In the genomic region with DNA sequence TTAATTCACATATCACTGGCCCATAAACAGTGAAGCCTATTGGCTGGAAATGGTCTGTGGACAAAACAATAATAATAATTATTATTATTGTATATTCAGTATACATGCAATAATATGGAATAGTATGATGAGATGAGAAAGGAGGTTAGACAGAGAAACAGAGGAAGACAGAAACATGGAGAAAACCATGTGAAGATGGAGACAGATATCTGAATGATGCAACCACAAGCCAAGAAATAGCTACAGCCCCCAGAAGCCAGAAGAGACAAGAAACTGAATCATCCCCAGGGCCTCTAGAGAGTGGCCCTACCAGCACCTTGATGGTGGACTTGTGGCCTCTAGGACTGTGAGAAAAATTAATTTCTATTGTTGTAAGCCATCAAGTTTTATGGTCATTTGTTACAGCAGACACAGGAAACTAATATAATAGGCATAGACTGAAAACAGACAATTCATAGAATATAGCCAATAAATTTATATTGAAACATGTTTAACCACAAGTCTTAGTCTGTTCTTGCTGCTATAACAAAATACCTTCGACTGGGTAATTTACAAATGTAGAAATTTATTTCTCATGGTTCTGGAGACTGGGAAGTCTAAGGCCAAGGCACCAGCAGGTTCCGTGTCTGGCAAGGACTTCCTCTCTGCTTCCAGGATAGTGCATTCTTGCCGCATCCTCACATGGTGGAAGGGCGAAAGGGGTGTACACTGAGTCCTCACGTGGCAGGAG, we compare ENCODE assay signal across 27 cellular contexts.
"Had no signal": no experiment of that assay in that cellular context is flagged by ENCODE, and none has a peak within 500 bp of the region (broad histone marks: within the 10 kb centered on the region; RNA-seq: fewer than 3 reads in every experiment).

No MANE protein-coding gene starts in this region.

- H3K27ac ChIP-seq: colonic mucosa, coronary artery, dorsolateral prefrontal cortex, epithelial cell of prostate, esophagus muscularis mucosa, esophagus squamous epithelium, foreskin keratinocyte, gastrocnemius medialis, gastroesophageal sphincter, heart left ventricle, heart right ventricle had no signal

- H3K4me3 ChIP-seq: colonic mucosa, coronary artery, dorsolateral prefrontal cortex, esophagus muscularis mucosa, esophagus squamous epithelium, gastrocnemius medialis, gastroesophageal sphincter, heart left ventricle, heart right ventricle had no signal

- H3K9me3 ChIP-seq: colonic mucosa, esophagus muscularis mucosa, esophagus squamous epithelium, gastrocnemius medialis, gastroesophageal sphincter, heart left ventricle, heart right ventricle had no signal

- H3K27me3 ChIP-seq: colonic mucosa, dorsolateral prefrontal cortex, esophagus muscularis mucosa, gastrocnemius medialis had no signal

- FAIRE-seq: colon, endometrium, endothelial cell of umbilical vein, frontal cortex had no signal

- H3K4me1 ChIP-seq: colonic mucosa, esophagus squamous epithelium, foreskin keratinocyte, gastroesophageal sphincter, heart left ventricle, heart right ventricle had no signal

- ATAC-seq: effector memory CD8-positive, alpha-beta T cell; esophagus mucosa; foreskin keratinocyte; gastrocnemius medialis; gastroesophageal sphincter; heart left ventricle; heart right ventricle had no signal

- DNase-seq: colonic mucosa; cortex of kidney; dermis blood vessel endothelial cell; dorsolateral prefrontal cortex; effector CD4-positive, alpha-beta T cell; effector CD8-positive, alpha-beta T cell; effector memory CD4-positive, alpha-beta T cell; effector memory CD8-positive, alpha-beta T cell; endodermal cell; esophagus squamous epithelium; foreskin fibroblast; foreskin keratinocyte; foreskin melanocyte; gastrocnemius medialis; glutamatergic neuron; head of caudate nucleus; heart left ventricle; heart right ventricle had no signal

- H3K36me3 ChIP-seq: colonic mucosa, esophagus muscularis mucosa, esophagus squamous epithelium, gastrocnemius medialis, gastroesophageal sphincter, heart left ventricle, heart right ventricle had no signal
